In the genomic region with DNA sequence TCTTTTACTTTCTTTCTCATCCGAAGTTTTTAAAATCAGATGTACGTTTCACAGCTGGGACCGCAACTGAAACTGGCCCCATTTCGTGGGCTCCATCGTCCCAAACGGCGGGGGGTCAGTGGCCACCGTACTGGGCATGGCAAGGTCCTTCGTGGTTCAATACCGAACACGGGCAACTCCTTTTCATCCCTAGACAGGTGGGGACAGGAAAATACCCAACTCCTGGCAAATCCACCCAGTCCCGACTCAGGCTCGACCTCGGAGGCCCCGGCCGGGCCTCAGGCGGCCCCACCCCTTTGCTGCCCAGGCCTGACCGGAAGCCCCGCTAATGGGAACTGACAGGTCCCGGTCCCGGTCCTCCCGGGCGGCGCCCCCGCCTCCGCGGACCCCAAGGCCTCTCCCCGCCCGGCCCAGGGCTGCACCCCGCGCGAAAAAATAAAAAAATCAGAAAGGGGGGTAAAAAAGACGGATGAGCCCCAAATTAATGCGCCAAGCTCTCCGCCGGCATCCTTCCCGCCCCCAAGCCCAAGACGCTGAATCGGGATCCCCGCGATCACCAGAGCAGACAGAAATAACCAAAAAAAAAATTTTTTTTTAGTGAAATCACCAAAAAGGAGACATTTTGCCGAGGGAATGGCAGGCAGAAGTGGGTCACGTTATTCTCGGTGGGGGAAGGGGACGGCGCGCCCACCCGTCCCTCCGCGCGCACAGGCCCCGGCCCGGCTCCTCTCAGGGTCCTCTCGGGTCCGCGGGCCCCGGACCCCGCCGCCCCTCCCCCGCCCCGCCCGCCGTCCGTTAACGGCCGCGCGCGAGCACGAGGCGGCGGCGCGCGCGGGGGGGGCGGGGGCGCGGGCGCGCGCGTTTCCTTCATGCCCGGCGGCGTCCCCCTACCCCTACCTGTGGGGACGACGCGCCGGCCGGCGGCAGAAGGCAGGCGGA, we compare ENCODE assay signal across 8 cellular contexts. TPM values are rescaled to one million over a fixed set of nuclear protein-coding genes. Genes with fewer than 3 reads are reported as not detected.
DNase-seq lines count a peak whose midpoint lies in the region; TF ChIP-seq lines count a peak whose summit lies in the region.

No MANE protein-coding gene starts in this region.

- peak overlapping the region; percentile 47 for H2AFZ ChIP-seq in mammary epithelial cell (ENCODE audit: low read depth, low read length)

- intact Hi-C loops in mammary epithelial cell (cut with micrococcal nuclease), result loop anchor here (1.0 to 2.0 kb wide), 3 partner anchors 13 to 128 kb away; a partner anchor contains a TSS
- intact Hi-C loops in sigmoid colon (cut with DNase I), result loop anchor here (1.0 to 10.0 kb wide), 7 partner anchors 54 to 832 kb away; a partner anchor contains a TSS

- 2% methylated on average over 17 of the region's 93 CpGs for WGBS in mammary epithelial cell (ENCODE audit: low coverage, missing lambda C conversion rate)
- 1% methylated on average over 93 of the region's 93 CpGs for WGBS in sigmoid colon, 2 donors

- H4K20me1 ChIP-seq in mammary epithelial cell (ENCODE audit: insufficient read depth, low read length), result no peaks in the 10 kb centered on the region

- H3K9me3 ChIP-seq in ES-I3 (ENCODE audit: control insufficient read depth, insufficient read depth, low read length), result no peaks in the 10 kb centered on the region
- no peaks in the 10 kb centered on the region for H3K9me3 ChIP-seq in SJCRH30 (replicated peaks)
- H3K9me3 ChIP-seq in mammary epithelial cell (replicated peaks; ENCODE audit: insufficient read depth, low read length), result no peaks in the 10 kb centered on the region
- H3K9me3 ChIP-seq in sigmoid colon, result no peaks in the 10 kb centered on the region

- peaks cover 6% of the 10 kb centered on the region for H3K36me3 ChIP-seq in ES-I3 (ENCODE audit: insufficient read depth, low read length)
- peaks cover 13% of the 10 kb centered on the region for H3K36me3 ChIP-seq in SJCRH30
- H3K36me3 ChIP-seq in mammary epithelial cell (ENCODE audit: insufficient read depth, low read length), result peaks cover 8% of the 10 kb centered on the region
- no peaks in the 10 kb centered on the region for H3K36me3 ChIP-seq in sigmoid colon

- CTCF ChIA-PET in mammary epithelial cell (lab: Charles Lee; ENCODE audit: low non-redundant PET), result interaction anchor here (0.6 to 1.2 kb wide), 4 partner anchors 14 to 814 kb away, joined by 3 to 6 read pairs (median 4); a partner anchor contains a TSS

- H3K27ac ChIP-seq in SJCRH30 (peak overlapping the region; percentile 81), mammary epithelial cell (ENCODE audit: insufficient read depth, low read depth, low read length) (peak overlapping the region; percentile 92), sigmoid colon (peak overlapping the region; percentile 95 to 99 (median 98))

- H3K4me3 Mint-ChIP-seq in HFFc6, result peak overlapping the region; percentile 93

- no peaks in the 10 kb centered on the region for H3K9me3 Mint-ChIP-seq in HFFc6

- peak overlapping the region; percentile 93 for H3K27ac Mint-ChIP-seq in HFFc6

- peaks cover 85% of the 10 kb centered on the region for H3K79me2 ChIP-seq in mammary epithelial cell (ENCODE audit: insufficient read depth, low read length)

- in situ Hi-C loops in mammary epithelial cell (cut with MboI; ENCODE audit: low sequenced_read_pairs in 2 of 2), result no loop called here

- H3K27me3 Mint-ChIP-seq in HFFc6 (ENCODE audit: insufficient read depth), result peaks cover 6% of the 10 kb centered on the region

- no TSS peak for BruUV-seq in mammary epithelial cell (replicated peaks; lab: Mats Ljungman, UMichigan)

- peaks cover 53% of the 10 kb centered on the region for H3K36me3 Mint-ChIP-seq in HFFc6 (ENCODE audit: low read depth)

- H3K4me3 ChIP-seq in SJCRH30 (peak overlapping the region; percentile 64), mammary epithelial cell (replicated peaks in 1 of 3; ENCODE audit: insufficient read depth in 1 of 3, low read depth in 2 of 3, low read length in 3 of 3) (peak overlapping the region; percentile 65 to 98 (median 78)), sigmoid colon (peak overlapping the region; percentile 68 to 98 (median 95))

- H3K9ac ChIP-seq in ES-I3 (ENCODE audit: low read depth, low read length) (peak overlapping the region; percentile 97), mammary epithelial cell (ENCODE audit: insufficient read depth, low read length) (peak overlapping the region; percentile 91)

- peak overlapping the region; percentile 80 for H3K4me2 ChIP-seq in mammary epithelial cell (ENCODE audit: insufficient read depth, low read depth, low read length)

- H3K4me1 Mint-ChIP-seq in HFFc6 (ENCODE audit: low read depth), result peaks cover 86% of the 10 kb centered on the region

- no peak for TF ChIP-seq EP300 in sigmoid colon (IDR thresholded peaks at IDR 0.05)

- peak; percentile 24 for DNase-seq in HFFc6
- peak; percentile 45 to 54 for DNase-seq in SJCRH30
- peak; percentile 39 for DNase-seq in mammary epithelial cell
- DNase-seq in iPS-NIHi11 (ENCODE audit: low spot score), result peak; percentile 75
- DNase-seq in sigmoid colon, result peak; percentile 87
- DNase-seq in NCI-H2196 treated with DMSO at 0.1 percent for 48 hours (lab: John Stamatoyannopoulos, UW; ENCODE audit: unreplicated experiment), result no peak
- DNase-seq in HPDE6-E6E7 (ENCODE audit: extremely low spot score), result no peak

- H3K27me3 ChIP-seq in SJCRH30 (no peaks in the 10 kb centered on the region), mammary epithelial cell (ENCODE audit: insufficient read depth, low read length) (no peaks in the 10 kb centered on the region), sigmoid colon (no peaks in the 10 kb centered on the region)

- H3K4me1 ChIP-seq in ES-I3 (ENCODE audit: insufficient read depth, low read length) (peaks cover 14% of the 10 kb centered on the region; the same call in 1 of the 2 replicates), SJCRH30 (peaks cover 25% of the 10 kb centered on the region), mammary epithelial cell (ENCODE audit: insufficient read depth, low read length) (peaks cover 44% of the 10 kb centered on the region), sigmoid colon (peaks cover 0 to 73% (median 64%) of the 10 kb centered on the region in 4 donors)

- dilution Hi-C loops in mammary epithelial cell (cut with HindIII; ENCODE audit: low sequenced_read_pairs), result no loop called here

- no peak for TF ChIP-seq POLR2A in sigmoid colon (IDR thresholded peaks at IDR 0.05)

- TF ChIP-seq CTCF in HFFc6 (IDR thresholded peaks at IDR 0.05) (no peak), mammary epithelial cell (conservative IDR thresholded peaks at IDR 0.05 in 1 of 2, IDR thresholded peaks at IDR 0.05 in 1 of 2; ENCODE audit: extremely low read depth in 1 of 2, insufficient read depth in 1 of 2, low read depth in 1 of 2, low read length in 2 of 2) (no peak), sigmoid colon (IDR thresholded peaks at IDR 0.05) (no peak)

RNA-seq across cellular contexts. Expression of a gene that starts 0.6 kb away (rescaled TPM):
- total RNA-seq in HFFc6 (2021; fragmentation: NEBNext Ultra II Directional; extraction: Animal tissue kit (Norgen Biotek cat#: 25700)), result 10 to 100 TPM; 56.5 to 73.0 (median 63.5) TPM
- 31.6 and 32.0 TPM in 2 replicates for total RNA-seq in SJCRH30 (2014; rRNA removed; shearing (Covaris generic))
- 10 to 100 TPM; 42.5 to 64.1 TPM for total RNA-seq in mammary epithelial cell
- polyA plus RNA-seq in mammary epithelial cell, result 29.0 TPM
- polyA minus RNA-seq in mammary epithelial cell, result 25.5 TPM
- total RNA-seq in sigmoid colon, result 10 to 100 TPM; 45.5 to 62.5 (median 55.7) TPM
- polyA plus RNA-seq in sigmoid colon, result 10 to 100 TPM; 19.9 to 23.5 (median 22.8) TPM

RNA-seq across cellular contexts. Expression of a gene that starts 53.8 kb away (rescaled TPM):
- 10 to 100 TPM; 38.8 to 49.0 (median 44.4) TPM for total RNA-seq in HFFc6 (2021; fragmentation: NEBNext Ultra II Directional; extraction: Animal tissue kit (Norgen Biotek cat#: 25700))
- 18.8 and 19.4 TPM in 2 replicates for total RNA-seq in SJCRH30 (2014; rRNA removed; shearing (Covaris generic))
- total RNA-seq in mammary epithelial cell, result 10 to 100 TPM; 26.0 to 30.7 TPM
- polyA plus RNA-seq in mammary epithelial cell, result 46.6 TPM
- polyA minus RNA-seq in mammary epithelial cell, result 34.0 TPM
- 10 to 100 TPM; 25.3 to 35.2 (median 28.8) TPM for total RNA-seq in sigmoid colon
- 10 to 100 TPM; 34.9 to 54.0 (median 37.8) TPM for polyA plus RNA-seq in sigmoid colon

RNA-seq across cellular contexts. Expression of a gene that starts 54.8 kb away (rescaled TPM):
- 100 to 1,000 TPM; 151 to 193 (median 168) TPM for total RNA-seq in HFFc6 (2021; fragmentation: NEBNext Ultra II Directional; extraction: Animal tissue kit (Norgen Biotek cat#: 25700))
- 297 and 349 TPM in 2 replicates for total RNA-seq in SJCRH30 (2014; rRNA removed; shearing (Covaris generic))
- total RNA-seq in mammary epithelial cell (100 to 1,000 TPM; 127 to 209 TPM), sigmoid colon (100 to 1,000 TPM; 134 to 177 (median 148) TPM)
- polyA plus RNA-seq in mammary epithelial cell (114 TPM), sigmoid colon (10 to 100 TPM; 36.5 to 85.5 (median 78.7) TPM)
- 27.8 TPM for polyA minus RNA-seq in mammary epithelial cell

Comparison
In these comparisons a context has a peak if more than half of its experiments do, and no peak if none do; other contexts are left out.
1. DNase-seq: peak in HFFc6 (single experiment), SJCRH30 (2 of 2), mammary epithelial cell (single experiment), iPS-NIHi11 (single experiment) and sigmoid colon (single experiment); none in NCI-H2196 treated with DMSO at 0.1 percent for 48 hours (single experiment) and HPDE6-E6E7 (single experiment).
2. Peak in every context shown above with its lines, with median percentiles within 50 percentile points of each other: H3K27ac ChIP-seq and H3K4me3 ChIP-seq.